8 cellular contexts compared by ENCODE assay signal in the genomic region with DNA sequence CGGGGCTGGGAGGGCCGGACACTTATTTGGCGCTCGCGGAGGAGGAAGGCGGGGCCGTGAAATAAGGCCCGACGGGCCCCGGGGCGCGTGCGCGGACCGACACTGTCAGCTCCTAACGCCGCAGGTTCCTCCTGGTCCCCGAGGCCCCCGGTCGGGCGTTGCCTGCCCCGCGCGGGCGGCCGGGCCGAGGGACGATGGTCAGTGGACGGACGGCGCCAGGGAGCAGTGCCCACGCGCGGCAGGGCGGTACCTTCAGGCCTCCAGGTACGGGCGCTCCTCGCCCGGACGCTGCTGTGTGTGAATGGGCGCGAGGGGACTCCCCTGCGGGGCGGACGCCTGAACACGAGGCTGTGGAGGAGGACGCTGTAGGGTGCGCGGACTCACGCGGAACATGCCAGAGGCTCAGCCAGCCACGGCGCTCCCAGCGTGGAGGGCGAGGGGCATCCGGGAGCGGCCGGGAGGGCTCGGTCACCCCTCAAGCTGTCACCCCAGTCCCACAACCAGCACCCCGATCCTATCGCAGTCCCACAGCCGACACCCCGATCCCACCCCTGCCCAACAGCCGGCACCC. TPM values are rescaled to one million over a fixed set of nuclear protein-coding genes. Genes with fewer than 3 reads are reported as not detected.
DNase-seq lines count a peak whose midpoint lies in the region; ATAC-seq and TF ChIP-seq lines count a peak whose summit lies in the region.

No MANE protein-coding gene starts in this region.

- H3K9me3 Mint-ChIP-seq in dendritic cell treated with granulocyte-macrophage colony-stimulating factor and Interleukin-4, amounts not matched to agents 40 ng/mL and 50 ng/mL, for 4 days: no peaks in the 10 kb centered on the region

- no peaks in the 10 kb centered on the region for H3K27me3 ChIP-seq in BLaER1 treated with 17β-estradiol and CSF1 and Interleukin-3, amounts not matched to agents 10 nM and 100 nM
- no peaks in the 10 kb centered on the region for H3K27me3 ChIP-seq in liver (ENCODE audit: control insufficient read depth in 4 of 4, insufficient read depth in 4 of 4, low read length in 3 of 4)

- H3K4me1 ChIP-seq in BLaER1 treated with 17β-estradiol and CSF1 and Interleukin-3, amounts not matched to agents 10 nM and 100 nM: peaks cover 38 to 73% (median 61%) of the 10 kb centered on the region in 10 experiments
- peaks cover 2 to 9% (median 9%) of the 10 kb centered on the region in 4 donors for H3K4me1 ChIP-seq in liver (ENCODE audit: control insufficient read depth in 4 of 4, insufficient read depth in 4 of 4, low read length in 3 of 4)

- WGBS in liver: under 1% methylated on average over 64 of the region's 64 CpGs

- H3K27me3 Mint-ChIP-seq in dendritic cell treated with granulocyte-macrophage colony-stimulating factor and Interleukin-4, amounts not matched to agents 40 ng/mL and 50 ng/mL, for 4 days: no peaks in the 10 kb centered on the region

- peak overlapping the region; percentile 88 for H3K27ac Mint-ChIP-seq in dendritic cell treated with granulocyte-macrophage colony-stimulating factor and Interleukin-4, amounts not matched to agents 40 ng/mL and 50 ng/mL, for 4 days

- H4K20me1 ChIP-seq in BLaER1 treated with 17β-estradiol and CSF1 and Interleukin-3, amounts not matched to agents 10 nM and 100 nM: peaks cover 0 to 17% (median 6%) of the 10 kb centered on the region in 11 experiments; a peak in 10 of 22 replicates

- intact Hi-C loops in dendritic cell treated with granulocyte-macrophage colony-stimulating factor and Interleukin-4, amounts not matched to agents 40 ng/mL and 50 ng/mL, for 4 days (cut with micrococcal nuclease): loop anchor here (2.0 to 5.0 kb wide), 2 partner anchors 60 to 90 kb away; a partner anchor contains a TSS

- H3K4me1 Mint-ChIP-seq in dendritic cell treated with granulocyte-macrophage colony-stimulating factor and Interleukin-4, amounts not matched to agents 40 ng/mL and 50 ng/mL, for 4 days (ENCODE audit: low read depth): peaks cover 52% of the 10 kb centered on the region

- peak overlapping the region; percentile 98 for H3K4me3 Mint-ChIP-seq in dendritic cell treated with granulocyte-macrophage colony-stimulating factor and Interleukin-4, amounts not matched to agents 40 ng/mL and 50 ng/mL, for 4 days

- ATAC-seq in HG03442 (IDR thresholded peaks at IDR 0.05; ENCODE audit: unreplicated experiment): peak; percentile 76

- peak overlapping the region; percentile 95 to 100 (median 99) for H3K27ac ChIP-seq in BLaER1 treated with 17β-estradiol and CSF1 and Interleukin-3, amounts not matched to agents 10 nM and 100 nM
- peak overlapping the region; percentile 87 to 98 for H3K27ac ChIP-seq in liver (ENCODE audit: low read depth in 1 of 2, low read length in 2 of 2)

- peak overlapping the region; percentile 77 to 99 (median 96) for H3K4me3 ChIP-seq in BLaER1 treated with 17β-estradiol and CSF1 and Interleukin-3, amounts not matched to agents 10 nM and 100 nM
- peak overlapping the region; percentile 79 to 95 (median 92) for H3K4me3 ChIP-seq in liver (ENCODE audit: low read depth in 1 of 3, low read length in 3 of 3)

- no peaks in the 10 kb centered on the region for H3K9me3 ChIP-seq in BLaER1 treated with 17β-estradiol and CSF1 and Interleukin-3, amounts not matched to agents 10 nM and 100 nM (replicated peaks in 1 of 11)
- H3K9me3 ChIP-seq in liver (ENCODE audit: control insufficient read depth in 4 of 4, low read length in 3 of 4): no peaks in the 10 kb centered on the region

- DNase-seq in GM19240 (ENCODE audit: insufficient read length, low spot score) (peak; percentile 97), NCI-H526 treated with DMSO at 0.1 percent for 48 hours (lab: John Stamatoyannopoulos, UW) (peak; percentile 91)
- DNase-seq in activated CD4-positive, alpha-beta T cell treated with anti-CD3 and anti-CD28 coated beads, Interleukin-2, amount 50 U/mL, for 24 hours (ENCODE audit: low read depth in 1 of 2, low spot score in 1 of 2): peak; percentile 90 to 93
- peak; percentile 92 for DNase-seq in stimulated activated CD4-positive, alpha-beta T cell treated with anti-CD3 and anti-CD28 coated beads, Interleukin-4, amount 100 ng/mL, for 1 hour

- H3K36me3 Mint-ChIP-seq in dendritic cell treated with granulocyte-macrophage colony-stimulating factor and Interleukin-4, amounts not matched to agents 40 ng/mL and 50 ng/mL, for 4 days (ENCODE audit: low read depth): peaks cover 39% of the 10 kb centered on the region

- peak overlapping the region; percentile 81 to 99 (median 98) for H3K4me2 ChIP-seq in BLaER1 treated with 17β-estradiol and CSF1 and Interleukin-3, amounts not matched to agents 10 nM and 100 nM

- peak overlapping the region; percentile 95 to 99 (median 98) for H3K9ac ChIP-seq in BLaER1 treated with 17β-estradiol and CSF1 and Interleukin-3, amounts not matched to agents 10 nM and 100 nM
- peak overlapping the region; percentile 24 to 92 for H3K9ac ChIP-seq in liver (ENCODE audit: low read depth in 1 of 2, low read length in 2 of 2)

- TF ChIP-seq RAD21 in liver (IDR thresholded peaks at IDR 0.05): no peak

- TF ChIP-seq CTCF in liver (IDR thresholded peaks at IDR 0.05; ENCODE audit: low read depth, low read length, missing input control): no peak

- H3K36me3 ChIP-seq in BLaER1 treated with 17β-estradiol and CSF1 and Interleukin-3, amounts not matched to agents 10 nM and 100 nM: peaks cover 0 to 18% (median 8%) of the 10 kb centered on the region in 11 experiments; a peak in 10 of 22 replicates
- H3K36me3 ChIP-seq in liver (ENCODE audit: control insufficient read depth in 4 of 4, insufficient read depth in 3 of 4, low read depth in 1 of 4, low read length in 3 of 4): no peaks in the 10 kb centered on the region

TF ChIP-seq in liver, 16 proteins besides CTCF, POLR2A, EP300 and RAD21:
- TF ChIP-seq, protein P1, sequence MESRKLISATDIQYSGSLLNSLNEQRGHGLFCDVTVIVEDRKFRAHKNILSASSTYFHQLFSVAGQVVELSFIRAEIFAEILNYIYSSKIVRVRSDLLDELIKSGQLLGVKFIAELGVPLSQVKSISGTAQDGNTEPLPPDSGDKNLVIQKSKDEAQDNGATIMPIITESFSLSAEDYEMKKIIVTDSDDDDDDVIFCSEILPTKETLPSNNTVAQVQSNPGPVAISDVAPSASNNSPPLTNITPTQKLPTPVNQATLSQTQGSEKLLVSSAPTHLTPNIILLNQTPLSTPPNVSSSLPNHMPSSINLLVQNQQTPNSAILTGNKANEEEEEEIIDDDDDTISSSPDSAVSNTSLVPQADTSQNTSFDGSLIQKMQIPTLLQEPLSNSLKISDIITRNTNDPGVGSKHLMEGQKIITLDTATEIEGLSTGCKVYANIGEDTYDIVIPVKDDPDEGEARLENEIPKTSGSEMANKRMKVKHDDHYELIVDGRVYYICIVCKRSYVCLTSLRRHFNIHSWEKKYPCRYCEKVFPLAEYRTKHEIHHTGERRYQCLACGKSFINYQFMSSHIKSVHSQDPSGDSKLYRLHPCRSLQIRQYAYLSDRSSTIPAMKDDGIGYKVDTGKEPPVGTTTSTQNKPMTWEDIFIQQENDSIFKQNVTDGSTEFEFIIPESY (IDR thresholded peaks at IDR 0.05): no peak
- TF ChIP-seq GABPA (IDR thresholded peaks at IDR 0.05 in 1 of 2, conservative IDR thresholded peaks at IDR 0.05 in 1 of 2): peak in 1 of 2 donors; percentile 35
- TF ChIP-seq SP1 (IDR thresholded peaks at IDR 0.05): peak; percentile 23
- no peak for TF ChIP-seq RXRA (IDR thresholded peaks at IDR 0.05)
- no peak for TF ChIP-seq HNF4A (conservative IDR thresholded peaks at IDR 0.05)
- TF ChIP-seq, protein P2, sequence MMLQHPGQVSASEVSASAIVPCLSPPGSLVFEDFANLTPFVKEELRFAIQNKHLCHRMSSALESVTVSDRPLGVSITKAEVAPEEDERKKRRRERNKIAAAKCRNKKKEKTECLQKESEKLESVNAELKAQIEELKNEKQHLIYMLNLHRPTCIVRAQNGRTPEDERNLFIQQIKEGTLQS (IDR thresholded peaks at IDR 0.05): no peak

RNA-seq across cellular contexts. Expression of a gene that starts 0.3 kb away (rescaled TPM):
- total RNA-seq in liver: 1 to 10 TPM; 6.6 to 8.6 TPM
- 1 to 10 TPM; 1.3 to 4.0 TPM for polyA plus RNA-seq in liver

RNA-seq across cellular contexts. Expression of a gene that starts 26.0 kb away (rescaled TPM):
- total RNA-seq in liver: 1 to 10 TPM in 1 of 2 donors, under 1 TPM in 1; 0.67 to 2.9 TPM
- 1 to 10 TPM in 1 of 2 donors, under 1 TPM in 1; 0.42 to 1.2 TPM for polyA plus RNA-seq in liver

RNA-seq across cellular contexts. Expression of a gene that starts 30.9 kb away (rescaled TPM):
- 10 to 100 TPM; 10.4 to 16.9 TPM for total RNA-seq in liver
- polyA plus RNA-seq in liver: 1 to 10 TPM; 3.7 to 4.3 TPM

RNA-seq across cellular contexts. Expression of a gene that starts 53.2 kb away (rescaled TPM):
- total RNA-seq in liver: 10 to 100 TPM; 21.3 to 26.6 TPM
- polyA plus RNA-seq in liver: 1 to 10 TPM; 3.7 to 9.6 TPM

Comparison
In these comparisons a context has a peak if more than half of its experiments do, and no peak if none do; other contexts are left out.
1. Peak in every context shown above with its lines: DNase-seq, ATAC-seq, H3K4me3 ChIP-seq and H3K27ac ChIP-seq.